In the genomic region with DNA sequence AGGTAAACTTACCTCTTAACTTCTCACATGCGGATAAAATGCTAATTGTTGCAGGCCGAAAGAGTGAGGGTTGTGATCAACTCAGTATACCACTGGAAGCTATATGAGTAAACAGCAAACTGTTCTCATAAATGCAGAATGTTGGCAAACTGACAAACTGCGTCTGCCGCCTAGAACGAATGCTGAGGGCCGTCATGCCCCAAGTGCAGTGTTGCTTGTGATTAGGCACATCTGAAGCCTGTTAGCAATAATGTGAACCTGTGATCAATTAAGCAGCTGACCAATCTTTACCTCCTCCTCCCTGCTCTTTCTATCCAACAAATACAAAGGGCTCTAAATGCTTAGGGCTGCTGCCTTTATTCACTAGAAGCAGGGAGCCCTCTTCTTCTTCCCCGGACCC, we compare ENCODE assay signal across 6 cellular contexts. TPM values are rescaled to one million over a fixed set of nuclear protein-coding genes. Genes with fewer than 3 reads are reported as not detected.
DNase-seq lines count a peak whose midpoint lies in the region; ATAC-seq, FAIRE-seq and TF ChIP-seq lines count a peak whose summit lies in the region.
"Not testable (repeated sequence)": the region's sequence is repeated elsewhere in the genome, so short reads cannot be mapped to it uniquely, and the experiment has no call there.

No MANE protein-coding gene starts in this region.

- H3K4me1 ChIP-seq in BLaER1 treated with 17β-estradiol and CSF1 and Interleukin-3, amounts not matched to agents 10 nM and 100 nM, result peaks cover 53 to 79% (median 60%) of the 10 kb centered on the region in 10 experiments
- H3K4me1 ChIP-seq in HepG2 (ENCODE audit: insufficient read depth, low read length), result peaks cover 28% of the 10 kb centered on the region
- not testable (repeated sequence) for H3K4me1 ChIP-seq in neuronal stem cell (ENCODE audit: control insufficient read depth in 2 of 2, insufficient read depth in 1 of 2, low read depth in 1 of 2, low read length in 2 of 2)

- peak overlapping the region in 5 of 11 experiments; percentile 9 to 51 (median 38); a peak in 5 of 22 replicates for H3K9ac ChIP-seq in BLaER1 treated with 17β-estradiol and CSF1 and Interleukin-3, amounts not matched to agents 10 nM and 100 nM
- not testable (repeated sequence) for H3K9ac ChIP-seq in HepG2 (ENCODE audit: insufficient read depth, low read depth, low read length); neuronal stem cell (ENCODE audit: low read depth, low read length, poor library complexity)

- peaks cover 0 to 10% (median 0%) of the 10 kb centered on the region in 11 experiments; a peak in 3 of 22 replicates for H3K9me3 ChIP-seq in BLaER1 treated with 17β-estradiol and CSF1 and Interleukin-3, amounts not matched to agents 10 nM and 100 nM (replicated peaks in 1 of 11)
- not testable (repeated sequence) for H3K9me3 ChIP-seq in HepG2 (ENCODE audit: low read length); neuronal stem cell (replicated peaks in 1 of 2; ENCODE audit: control insufficient read depth in 2 of 2, insufficient read depth in 1 of 2, low read depth in 1 of 2, low read length in 2 of 2)

- intact Hi-C loops in HepG2 (cut with micrococcal nuclease; ENCODE audit: unreplicated experiment), result not testable (repeated sequence)

- not testable (repeated sequence) for FAIRE-seq in HepG2 (lab: Jason Lieb, UNC)

- POLR2A ChIA-PET in HepG2 (lab: Yijun Ruan, JAX), result not testable (repeated sequence)

- not testable (repeated sequence) for H3K79me1 ChIP-seq in neuronal stem cell (ENCODE audit: low read depth, low read length)

- H3K79me2 ChIP-seq in HepG2 (ENCODE audit: insufficient read depth, low read length), result not testable (repeated sequence)

- TF ChIP-seq EP300 in HepG2 (IDR thresholded peaks at IDR 0.05; ENCODE audit: low read depth in 2 of 2, low read length in 2 of 2); HepG2 (CRISPR knock-in tag; IDR thresholded peaks at IDR 0.05; ENCODE audit: borderline replicate concordance): not testable (repeated sequence)

- H2BK12ac ChIP-seq in neuronal stem cell (ENCODE audit: low read length), result not testable (repeated sequence)

- not testable (repeated sequence) for BruUV-seq in HepG2 (replicated peaks; lab: Mats Ljungman, UMichigan)

- not testable (repeated sequence) for H3K4ac ChIP-seq in neuronal stem cell (ENCODE audit: low read length)

- CTCF ChIA-PET in HepG2 (lab: Yijun Ruan, JAX; ENCODE audit: low intra/inter-chr PET ratio, low total read pairs), result not testable (repeated sequence)

- H3K18ac ChIP-seq in neuronal stem cell (ENCODE audit: low read length), result not testable (repeated sequence)

- not testable (repeated sequence) for H2AK5ac ChIP-seq in neuronal stem cell (ENCODE audit: low read depth, low read length)

- DNase-seq in LNCaP clone FGC (ENCODE audit: low read depth) (peak; percentile 38), fibroblast of gingiva (ENCODE audit: low read depth) (peak; percentile 67)
- not testable (repeated sequence) for DNase-seq in activated T-cell treated with anti-CD3 and anti-CD28 coated beads, Interleukin-2, amount 50 U/mL, for 24 hours; HepG2 (ENCODE audit: low spot score); neuronal stem cell (ENCODE audit: low spot score)

- peak overlapping the region; percentile 5 for H3K27ac Mint-ChIP-seq in activated T-cell treated with anti-CD3 and anti-CD28 coated beads, Interleukin-2, amount 50 U/mL, for 24 hours

- 88% methylated on average over 7 of the region's 7 CpGs for WGBS in HepG2 (ENCODE audit: low lambda C conversion rate)
- no CpG with 5 or more reads among the region's 7 CpGs for WGBS in neuronal stem cell (ENCODE audit: extremely low coverage in 2 of 2, insufficient read length in 2 of 2, insufficient replicate concordance in 1 of 2), 2 donors

- H2BK5ac ChIP-seq in neuronal stem cell (ENCODE audit: low read length), result not testable (repeated sequence)

- not testable (repeated sequence) for H3K4me3 Mint-ChIP-seq in activated T-cell treated with anti-CD3 and anti-CD28 coated beads, Interleukin-2, amount 50 U/mL, for 24 hours

- not testable (repeated sequence) for TF ChIP-seq CTCF in LNCaP clone FGC (IDR thresholded peaks at IDR 0.05; ENCODE audit: control insufficient read depth, extremely low read depth, insufficient read depth); HepG2 (CRISPR knock-in tag; IDR thresholded peaks at IDR 0.05)

- H3K9me3 Mint-ChIP-seq in activated T-cell treated with anti-CD3 and anti-CD28 coated beads, Interleukin-2, amount 50 U/mL, for 24 hours, result not testable (repeated sequence)

- not testable (repeated sequence) for H4K8ac ChIP-seq in neuronal stem cell (ENCODE audit: low read depth, low read length)

- not testable (repeated sequence) for H3K36me3 ChIP-seq in BLaER1 treated with 17β-estradiol and CSF1 and Interleukin-3, amounts not matched to agents 10 nM and 100 nM; HepG2 (replicated peaks in 1 of 2; ENCODE audit: control insufficient read depth in 1 of 2, insufficient read depth in 2 of 2, low read length in 2 of 2); neuronal stem cell (replicated peaks in 1 of 2; ENCODE audit: control insufficient read depth in 2 of 2, insufficient read depth in 2 of 2, low read length in 2 of 2)

- not testable (repeated sequence) for H2AFZ ChIP-seq in HepG2 (ENCODE audit: low read length); neuronal stem cell (ENCODE audit: low read length)

- H2BK120ac ChIP-seq in neuronal stem cell (ENCODE audit: low read depth, low read length), result not testable (repeated sequence)

- H3K23ac ChIP-seq in neuronal stem cell (ENCODE audit: low read depth, low read length, poor library complexity), result not testable (repeated sequence)

- not testable (repeated sequence) for H3K14ac ChIP-seq in neuronal stem cell (ENCODE audit: low read length)

- not testable (repeated sequence) for H3K27me3 Mint-ChIP-seq in activated T-cell treated with anti-CD3 and anti-CD28 coated beads, Interleukin-2, amount 50 U/mL, for 24 hours

- H3K4me3 ChIP-seq in BLaER1 treated with 17β-estradiol and CSF1 and Interleukin-3, amounts not matched to agents 10 nM and 100 nM; LNCaP clone FGC (ENCODE audit: low read depth, low read length); HepG2 (replicated peaks in 1 of 3; ENCODE audit: insufficient read depth in 1 of 3, low read depth in 2 of 3, low read length in 3 of 3); neuronal stem cell (ENCODE audit: low read length in 2 of 2): not testable (repeated sequence)

- not testable (repeated sequence) for TF ChIP-seq POLR2A in HepG2 (IDR thresholded peaks at IDR 0.05; ENCODE audit: insufficient read depth in 1 of 2, low read depth in 2 of 2, low read length in 2 of 2)

- peak overlapping the region in 3 of 11 experiments; percentile 19 to 52 (median 41); a peak in 3 of 22 replicates for H3K27ac ChIP-seq in BLaER1 treated with 17β-estradiol and CSF1 and Interleukin-3, amounts not matched to agents 10 nM and 100 nM
- not testable (repeated sequence) for H3K27ac ChIP-seq in HepG2 (ENCODE audit: extremely low read length, insufficient read depth, low read length)
- H3K27ac ChIP-seq in neuronal stem cell (replicated peaks; ENCODE audit: low read length), result peak overlapping the region; percentile 36

- TF ChIP-seq RAD21 in HepG2 (CRISPR knock-in tag; IDR thresholded peaks at IDR 0.05), result not testable (repeated sequence)

- H3K36me3 Mint-ChIP-seq in activated T-cell treated with anti-CD3 and anti-CD28 coated beads, Interleukin-2, amount 50 U/mL, for 24 hours (ENCODE audit: low read depth), result peaks cover 10% of the 10 kb centered on the region

- H4K91ac ChIP-seq in neuronal stem cell (ENCODE audit: low read depth, low read length, poor library complexity), result not testable (repeated sequence)

- H4K20me1 ChIP-seq in BLaER1 treated with 17β-estradiol and CSF1 and Interleukin-3, amounts not matched to agents 10 nM and 100 nM; HepG2 (ENCODE audit: insufficient read depth, low read length): not testable (repeated sequence)

- in situ Hi-C loops in HepG2 (cut with HindIII; ENCODE audit: extremely low pct_ligation_motif_present, low pct_unique_long_range_greater_than_20kb), result not testable (repeated sequence)

- H3K4me1 Mint-ChIP-seq in activated T-cell treated with anti-CD3 and anti-CD28 coated beads, Interleukin-2, amount 50 U/mL, for 24 hours (ENCODE audit: low read depth), result peaks cover 47% of the 10 kb centered on the region

- H2BK15ac ChIP-seq in neuronal stem cell (ENCODE audit: low read length), result not testable (repeated sequence)

- not testable (repeated sequence) for H3K27me3 ChIP-seq in BLaER1 treated with 17β-estradiol and CSF1 and Interleukin-3, amounts not matched to agents 10 nM and 100 nM; HepG2 (ENCODE audit: control insufficient read depth in 1 of 2, insufficient read depth in 2 of 2, low read length in 2 of 2)
- peaks cover 0 to 23% (median 0%) of the 10 kb centered on the region in 3 experiments for H3K27me3 ChIP-seq in neuronal stem cell (ENCODE audit: control insufficient read depth in 3 of 3, insufficient read depth in 3 of 3, low read depth in 1 of 3, low read length in 3 of 3)

- H3K4me2 ChIP-seq in BLaER1 treated with 17β-estradiol and CSF1 and Interleukin-3, amounts not matched to agents 10 nM and 100 nM, result peak overlapping the region; percentile 51 to 83 (median 72); a peak in 21 of 22 replicates
- H3K4me2 ChIP-seq in HepG2 (ENCODE audit: low read depth, low read length), result peak overlapping the region; percentile 44
- not testable (repeated sequence) for H3K4me2 ChIP-seq in neuronal stem cell (ENCODE audit: insufficient read depth, low read length, poor library complexity, severe bottlenecking)

- ATAC-seq in HepG2, result not testable (repeated sequence)

RNA-seq across cellular contexts. Expression of gene TENT2, which starts 48.1 kb away (rescaled TPM):
- 32.3 and 44.3 TPM in 2 replicates for total RNA-seq in HepG2 (2016; rRNA removed; fragmentation: Illumina TruSeq; extraction: Trizol)
- 17.6 and 19.3 TPM in 2 replicates for total RNA-seq in HepG2 (2016; cell fraction: cytosol; rRNA removed; fragmentation: Illumina TruSeq; extraction: Trizol; ENCODE audit: low read depth)
- 27.8 and 42.6 TPM in 2 replicates for total RNA-seq in HepG2 (2016; cell fraction: insoluble cytoplasmic fraction; rRNA removed; fragmentation: Illumina TruSeq; extraction: Trizol)
- 15.0 and 15.5 TPM in 2 replicates for total RNA-seq in HepG2 (2016; cell fraction: membrane; rRNA removed; fragmentation: Illumina TruSeq; extraction: Trizol)
- 103 and 117 TPM in 2 replicates for total RNA-seq in HepG2 (2016; cell fraction: nucleus; rRNA removed; fragmentation: Illumina TruSeq; extraction: Trizol)
- 32.7 and 55.5 TPM in 2 replicates for polyA plus RNA-seq in HepG2 (2011; rRNA removed)
- 16.0 and 17.9 TPM in 2 replicates for polyA plus RNA-seq in HepG2 (2011; cell fraction: cytosol; rRNA removed)
- 55.4 and 55.9 TPM in 2 replicates for polyA plus RNA-seq in HepG2 (2011; cell fraction: nucleus; rRNA removed)
- 20.1 and 24.6 TPM in 2 replicates for polyA plus RNA-seq in HepG2 (2012)
- 1.4 and 1.6 TPM in 2 replicates for polyA plus RNA-seq in HepG2 (2016; cell fraction: cytosol; fragmentation: Illumina TruSeq; extraction: Trizol; ENCODE audit: low read depth)
- 33.5 and 35.6 TPM in 2 replicates for polyA plus RNA-seq in HepG2 (2016; cell fraction: insoluble cytoplasmic fraction; fragmentation: Illumina TruSeq; extraction: Trizol; ENCODE audit: low read depth)
- 4.3 and 4.6 TPM in 2 replicates for polyA plus RNA-seq in HepG2 (2016; cell fraction: membrane; fragmentation: Illumina TruSeq; extraction: Trizol; ENCODE audit: low read depth)
- 104 and 107 TPM in 2 replicates for polyA plus RNA-seq in HepG2 (2016; cell fraction: nucleus; fragmentation: Illumina TruSeq; extraction: Trizol; ENCODE audit: insufficient read depth, low read depth)
- polyA minus RNA-seq in HepG2 (2011; rRNA and poly(A)+ RNA removed; ENCODE audit: low replicate concordance), result 34.0 and 42.0 TPM in 2 replicates
- 15.8 and 18.5 TPM in 2 replicates for polyA minus RNA-seq in HepG2 (2011; cell fraction: cytosol; rRNA and poly(A)+ RNA removed)
- polyA minus RNA-seq in HepG2 (2011; cell fraction: nucleus; rRNA and poly(A)+ RNA removed), result 171 and 187 TPM in 2 replicates
- 25.1 TPM for polyA plus RNA-seq in neuronal stem cell (2013, experiment 1 of 2)
- 25.4 TPM for polyA plus RNA-seq in neuronal stem cell (2013, experiment 2 of 2)

RNA-seq across cellular contexts. Expression of gene HOMER1, which starts 50.2 kb away (rescaled TPM):
- 24.8 and 31.4 TPM in 2 replicates for total RNA-seq in HepG2 (2016; rRNA removed; fragmentation: Illumina TruSeq; extraction: Trizol)
- total RNA-seq in HepG2 (2016; cell fraction: cytosol; rRNA removed; fragmentation: Illumina TruSeq; extraction: Trizol; ENCODE audit: low read depth), result 63.5 and 72.4 TPM in 2 replicates
- 23.8 and 29.0 TPM in 2 replicates for total RNA-seq in HepG2 (2016; cell fraction: insoluble cytoplasmic fraction; rRNA removed; fragmentation: Illumina TruSeq; extraction: Trizol)
- total RNA-seq in HepG2 (2016; cell fraction: membrane; rRNA removed; fragmentation: Illumina TruSeq; extraction: Trizol), result 36.4 and 39.5 TPM in 2 replicates
- total RNA-seq in HepG2 (2016; cell fraction: nucleus; rRNA removed; fragmentation: Illumina TruSeq; extraction: Trizol), result 18.7 and 22.3 TPM in 2 replicates
- 4.3 and 5.3 TPM in 2 replicates for polyA plus RNA-seq in HepG2 (2011; rRNA removed)
- 2.2 and 3.4 TPM in 2 replicates for polyA plus RNA-seq in HepG2 (2011; cell fraction: cytosol; rRNA removed)
- 2.8 and 4.3 TPM in 2 replicates for polyA plus RNA-seq in HepG2 (2011; cell fraction: nucleus; rRNA removed)
- 11.3 and 15.0 TPM in 2 replicates for polyA plus RNA-seq in HepG2 (2012)
- 1.2 and 1.7 TPM in 2 replicates for polyA plus RNA-seq in HepG2 (2016; cell fraction: cytosol; fragmentation: Illumina TruSeq; extraction: Trizol; ENCODE audit: low read depth)
- 15.2 and 16.0 TPM in 2 replicates for polyA plus RNA-seq in HepG2 (2016; cell fraction: insoluble cytoplasmic fraction; fragmentation: Illumina TruSeq; extraction: Trizol; ENCODE audit: low read depth)
- polyA plus RNA-seq in HepG2 (2016; cell fraction: membrane; fragmentation: Illumina TruSeq; extraction: Trizol; ENCODE audit: low read depth), result 7.1 and 7.5 TPM in 2 replicates
- polyA plus RNA-seq in HepG2 (2016; cell fraction: nucleus; fragmentation: Illumina TruSeq; extraction: Trizol; ENCODE audit: insufficient read depth, low read depth), result 11.2 and 12.4 TPM in 2 replicates
- 1.1 and 6.4 TPM in 2 replicates for polyA minus RNA-seq in HepG2 (2011; rRNA and poly(A)+ RNA removed; ENCODE audit: low replicate concordance)
- 20.0 and 24.9 TPM in 2 replicates for polyA minus RNA-seq in HepG2 (2011; cell fraction: cytosol; rRNA and poly(A)+ RNA removed)
- 44.4 and 53.0 TPM in 2 replicates for polyA minus RNA-seq in HepG2 (2011; cell fraction: nucleus; rRNA and poly(A)+ RNA removed)
- 39.3 TPM for polyA plus RNA-seq in neuronal stem cell (2013, experiment 1 of 2)
- 38.5 TPM for polyA plus RNA-seq in neuronal stem cell (2013, experiment 2 of 2)
